In the genomic region with DNA sequence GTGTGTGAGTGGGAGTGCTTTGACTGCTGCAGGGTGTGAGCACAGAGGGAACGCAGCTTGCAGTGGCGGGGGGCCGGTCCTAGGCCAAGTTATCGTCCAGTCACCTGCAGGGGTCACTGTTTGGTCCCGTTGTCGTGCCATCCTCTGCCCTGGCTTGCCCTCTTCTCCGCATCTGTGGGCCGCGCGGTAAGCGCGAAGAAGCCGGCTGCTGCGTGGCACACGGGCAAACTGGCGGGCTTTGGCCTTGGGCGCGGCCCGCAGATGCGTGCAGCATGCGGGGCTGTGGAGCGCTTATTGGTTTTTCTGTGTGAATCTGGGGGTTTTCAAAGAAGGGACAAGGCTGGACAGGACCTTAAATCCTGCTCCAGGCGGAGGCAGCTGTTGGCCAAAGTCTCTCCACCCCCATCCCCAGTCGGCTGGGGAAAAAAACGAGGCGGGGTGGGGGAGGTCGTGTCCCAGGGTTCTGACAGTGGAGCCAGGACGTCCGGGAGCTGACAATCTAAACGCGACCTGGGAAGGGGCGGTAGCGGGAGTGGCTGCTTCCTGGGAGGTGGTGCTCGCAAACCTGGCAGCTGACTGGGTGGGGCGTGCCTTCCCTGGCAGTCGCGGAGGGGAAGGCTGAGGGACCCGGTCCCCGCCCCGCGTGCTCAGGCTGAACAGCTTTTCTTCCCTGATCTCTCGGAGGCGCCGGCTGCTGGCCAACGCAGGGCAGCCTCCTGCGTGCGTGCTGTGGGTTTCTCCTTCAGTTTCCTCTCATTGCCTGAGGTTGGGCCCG, we compare ENCODE assay signal across 9 cellular contexts. TPM values are rescaled to one million over a fixed set of nuclear protein-coding genes. Genes with fewer than 3 reads are reported as not detected.
A peak's percentile ranks its signal among the peaks of the same experiment; 100 is the strongest.
DNase-seq lines count a peak whose midpoint lies in the region; ATAC-seq, FAIRE-seq and TF ChIP-seq lines count a peak whose summit lies in the region.
"Had no signal": no experiment of that assay in that cellular context is flagged by ENCODE, and none has a peak within 500 bp of the region (broad histone marks: within the 10 kb centered on the region; RNA-seq: fewer than 3 reads in every experiment).

No MANE protein-coding gene starts in this region.

- intact Hi-C loops in left colon (cut with DNase I, micrococcal nuclease): no loop called here
- intact Hi-C loops in transverse colon (cut with DNase I; ENCODE audit: low total_unique reads): no loop called here

- DNase-seq in NCI-H1092 treated with DMSO at 0.1 percent for 48 hours (lab: John Stamatoyannopoulos, UW) (peak; percentile 30), NCI-H1092 (lab: John Stamatoyannopoulos, UW) (no peak), chondrocyte (ENCODE audit: low spot score) (no peak), left colon (peak; percentile 82 to 86), transverse colon (peak; percentile 83), RCC 7860 (ENCODE audit: low spot score) (no peak), NCI-H774 (lab: John Stamatoyannopoulos, UW) (no peak)

- H3K36me3 Mint-ChIP-seq in chondrocyte (ENCODE audit: low read depth): no peaks in the 10 kb centered on the region

- no peaks in the 10 kb centered on the region for H3K36me3 ChIP-seq in transverse colon

- peak overlapping the region; percentile 60 for H3K27ac Mint-ChIP-seq in chondrocyte (ENCODE audit: unreplicated experiment)

- no peaks in the 10 kb centered on the region for H3K9me3 ChIP-seq in transverse colon

- peaks cover 6% of the 10 kb centered on the region for H3K9me3 Mint-ChIP-seq in chondrocyte (ENCODE audit: low read depth)

- TF ChIP-seq EP300 in transverse colon (IDR thresholded peaks at IDR 0.05; ENCODE audit: low read depth): no peak

- in situ Hi-C loops in transverse colon (cut with MboI; ENCODE audit: low pct_ligation_motif_present in 1 of 4, low pct_unique_long_range_greater_than_20kb in 1 of 4, low sequenced_read_pairs in 3 of 4): no loop called here

- H3K27me3 ChIP-seq in transverse colon: no peaks in the 10 kb centered on the region

- H3K4me1 Mint-ChIP-seq in chondrocyte (ENCODE audit: low read depth): peaks cover 15% of the 10 kb centered on the region

- no peak for TF ChIP-seq POLR2A in transverse colon (IDR thresholded peaks at IDR 0.05)

- peak overlapping the region; percentile 72 for H3K4me3 Mint-ChIP-seq in chondrocyte (ENCODE audit: unreplicated experiment)

- peak overlapping the region in 3 of 4 donors; percentile 5 to 14 (median 5) for H3K27ac ChIP-seq in transverse colon

- peak; percentile 47 for TF ChIP-seq CTCF in chondrocyte (IDR thresholded peaks at IDR 0.05)
- TF ChIP-seq CTCF in transverse colon (IDR thresholded peaks at IDR 0.05): peak in 2 of 5 experiments; percentile 6 to 20

- peak overlapping the region; percentile 19 to 49 (median 26) for H3K4me3 ChIP-seq in transverse colon

- peaks cover 8% of the 10 kb centered on the region for H3K27me3 Mint-ChIP-seq in chondrocyte (ENCODE audit: low read depth)

- H3K4me1 ChIP-seq in transverse colon: peaks cover 0 to 6% (median 4%) of the 10 kb centered on the region in 4 donors

- 15% methylated on average over 48 of the region's 48 CpGs; no CpG with 5 or more reads in 1 of the 2 donors for WGBS in transverse colon (ENCODE audit: low coverage in 1 of 2), 2 donors

- peak; percentile 99 for ATAC-seq in left colon
- ATAC-seq in HG03159 (IDR thresholded peaks at IDR 0.05; ENCODE audit: unreplicated experiment): no peak

- FAIRE-seq in RCC 7860 (lab: Jason Lieb, UNC): no peak
- FAIRE-seq: A204.1 had no signal

RNA-seq across cellular contexts. Expression of a gene that starts 39.7 kb away (rescaled TPM):
- total RNA-seq in chondrocyte (2.2 to 4.3 TPM (median 3.1 TPM) in 3 replicates), left colon (1 to 10 TPM; 4.2 to 7.8 TPM), transverse colon (1 to 10 TPM in 2 of 4 donors, under 1 TPM in 2; 0.20 to 4.1 (median 0.90) TPM)

Comparison
In these comparisons a context has a peak if more than half of its experiments do, and no peak if none do; other contexts are left out.
1. DNase-seq: peak in NCI-H1092 treated with DMSO at 0.1 percent for 48 hours (single experiment), left colon (2 of 2) and transverse colon (single experiment); none in NCI-H1092 (single experiment), chondrocyte (single experiment), RCC 7860 (single experiment) and NCI-H774 (single experiment).